ENCODE assay signal across 12 cellular contexts in genomic region chr17:2102931-2103398, GRCh38. TPM values are rescaled to one million over a fixed set of nuclear protein-coding genes. Genes with fewer than 3 reads are reported as not detected.
A peak's percentile ranks its signal among the peaks of the same experiment; 100 is the strongest.
DNase-seq lines count a peak whose midpoint lies in the region; ATAC-seq and TF ChIP-seq lines count a peak whose summit lies in the region.
"Had no signal": no experiment of that assay in that cellular context is flagged by ENCODE, and none has a peak within 500 bp of the region (broad histone marks: within the 10 kb centered on the region; RNA-seq: fewer than 3 reads in every experiment).

No MANE protein-coding gene starts in this region.

- ATAC-seq in activated naive CD8-positive, alpha-beta T cell treated with anti-CD3 and anti-CD28 coated beads, Interleukin-2, amount 50 U/mL, for 24 hours = no peak
- no peak for ATAC-seq in T-helper 17 cell
- no peak for ATAC-seq in GM19397 (IDR thresholded peaks at IDR 0.05; ENCODE audit: unreplicated experiment)
- ATAC-seq: left lobe of liver had no signal

- in situ Hi-C loops in transverse colon (cut with MboI; ENCODE audit: low pct_ligation_motif_present in 1 of 4, low pct_unique_long_range_greater_than_20kb in 1 of 4, low sequenced_read_pairs in 3 of 4) = no loop called here

- H3K4me1 Mint-ChIP-seq in activated naive CD8-positive, alpha-beta T cell (ENCODE audit: low read depth) = peaks cover 22% of the 10 kb centered on the region
- H3K4me1 Mint-ChIP-seq in activated naive CD8-positive, alpha-beta T cell treated with anti-CD3 and anti-CD28 coated beads, Interleukin-2, amount 50 U/mL, for 24 hours = peaks cover 12% of the 10 kb centered on the region
- peaks cover 8% of the 10 kb centered on the region for H3K4me1 Mint-ChIP-seq in T-helper 17 cell

- TF ChIP-seq CTCF in fibroblast of the aortic adventitia (IDR thresholded peaks at IDR 0.05; ENCODE audit: insufficient read depth, low read length) = no peak
- no peak for TF ChIP-seq CTCF in transverse colon (IDR thresholded peaks at IDR 0.05)

- H3K4me1 ChIP-seq in transverse colon = peaks cover 7 to 37% (median 25%) of the 10 kb centered on the region in 4 donors
- H3K4me1 ChIP-seq: prostate gland had no signal

- H3K4me3 ChIP-seq in fibroblast of the aortic adventitia (ENCODE audit: low read depth, low read length) = no peak overlapping the region
- no peak overlapping the region for H3K4me3 ChIP-seq in transverse colon
- H3K4me3 ChIP-seq: prostate gland had no signal

- H3K36me3 Mint-ChIP-seq in activated naive CD8-positive, alpha-beta T cell = peaks cover 4% of the 10 kb centered on the region
- peaks cover 12% of the 10 kb centered on the region for H3K36me3 Mint-ChIP-seq in activated naive CD8-positive, alpha-beta T cell treated with anti-CD3 and anti-CD28 coated beads, Interleukin-2, amount 50 U/mL, for 24 hours (ENCODE audit: low read depth)
- H3K36me3 Mint-ChIP-seq in T-helper 17 cell (ENCODE audit: low read depth) = peaks cover 2% of the 10 kb centered on the region

- no peaks in the 10 kb centered on the region for H3K9me3 Mint-ChIP-seq in activated naive CD8-positive, alpha-beta T cell (ENCODE audit: low read depth)
- H3K9me3 Mint-ChIP-seq in activated naive CD8-positive, alpha-beta T cell treated with anti-CD3 and anti-CD28 coated beads, Interleukin-2, amount 50 U/mL, for 24 hours = no peaks in the 10 kb centered on the region

- H3K27me3 Mint-ChIP-seq in activated naive CD8-positive, alpha-beta T cell = no peaks in the 10 kb centered on the region
- H3K27me3 Mint-ChIP-seq in activated naive CD8-positive, alpha-beta T cell treated with anti-CD3 and anti-CD28 coated beads, Interleukin-2, amount 50 U/mL, for 24 hours = no peaks in the 10 kb centered on the region
- H3K27me3 Mint-ChIP-seq in T-helper 17 cell = no peaks in the 10 kb centered on the region

- H3K36me3 ChIP-seq in transverse colon = no peaks in the 10 kb centered on the region
- H3K36me3 ChIP-seq: prostate gland had no signal

- no peak overlapping the region for H3K4me3 Mint-ChIP-seq in activated naive CD8-positive, alpha-beta T cell
- H3K4me3 Mint-ChIP-seq in activated naive CD8-positive, alpha-beta T cell treated with anti-CD3 and anti-CD28 coated beads, Interleukin-2, amount 50 U/mL, for 24 hours = no peak overlapping the region
- no peak overlapping the region for H3K4me3 Mint-ChIP-seq in T-helper 17 cell

- no peak for TF ChIP-seq EP300 in transverse colon (IDR thresholded peaks at IDR 0.05; ENCODE audit: low read depth)

- peak overlapping the region; percentile 25 for H3K27ac Mint-ChIP-seq in activated naive CD8-positive, alpha-beta T cell
- H3K27ac Mint-ChIP-seq in activated naive CD8-positive, alpha-beta T cell treated with anti-CD3 and anti-CD28 coated beads, Interleukin-2, amount 50 U/mL, for 24 hours = no peak overlapping the region
- peak overlapping the region; percentile 32 for H3K27ac Mint-ChIP-seq in T-helper 17 cell

- peak overlapping the region in 3 of 4 donors; percentile 18 to 49 (median 29) for H3K27ac ChIP-seq in transverse colon
- H3K27ac ChIP-seq: prostate gland had no signal

- WGBS in transverse colon (ENCODE audit: low coverage in 1 of 2), 2 donors = 77 to 82% methylated on average over 2 of the region's 2 CpGs

- no peak for DNase-seq in activated naive CD8-positive, alpha-beta T cell treated with anti-CD3 and anti-CD28 coated beads, Interleukin-2, amount 50 U/mL, for 24 hours
- no peak for DNase-seq in T-helper 17 cell
- DNase-seq in fibroblast of the aortic adventitia (ENCODE audit: low read depth) = peak; percentile 92
- no peak for DNase-seq in transverse colon
- DNase-seq in cardiac septum (ENCODE audit: low spot score) = no peak
- no peak for DNase-seq in occipital lobe (lab: John Stamatoyannopoulos, UW)
- DNase-seq: anterior cingulate cortex; stimulated activated CD4-positive, alpha-beta T cell treated with anti-CD3 and anti-CD28 coated beads, Interleukin-4, amount 100 ng/mL, for 24 hours had no signal

- no peaks in the 10 kb centered on the region for H3K27me3 ChIP-seq in transverse colon

- H3K9me3 ChIP-seq in T-helper 17 cell (ENCODE audit: control insufficient read depth, low read length, poor library complexity, severe bottlenecking) (no peaks in the 10 kb centered on the region), transverse colon (no peaks in the 10 kb centered on the region)
- H3K9me3 ChIP-seq: prostate gland had no signal

- intact Hi-C loops in transverse colon (cut with DNase I; ENCODE audit: low total_unique reads) = no loop called here
- intact Hi-C loops in cardiac septum (cut with DNase I) = no loop called here

- no peak for TF ChIP-seq POLR2A in transverse colon (IDR thresholded peaks at IDR 0.05)

RNA-seq across cellular contexts. Expression of gene HIC1, which starts 48.1 kb away (rescaled TPM):
- 1 to 10 TPM; 4.6 to 8.1 TPM for total RNA-seq in T-helper 17 cell
- 36.4 and 57.6 TPM in 2 replicates for total RNA-seq in fibroblast of the aortic adventitia (ENCODE audit: low replicate concordance)
- 10 to 100 TPM in 2 of 4 donors, 1 to 10 TPM in 2; 9.1 to 32.5 (median 14.7) TPM for total RNA-seq in transverse colon
- total RNA-seq in cardiac septum = 15.0 TPM
- total RNA-seq in occipital lobe = 3.1 TPM
